In the genomic region with DNA sequence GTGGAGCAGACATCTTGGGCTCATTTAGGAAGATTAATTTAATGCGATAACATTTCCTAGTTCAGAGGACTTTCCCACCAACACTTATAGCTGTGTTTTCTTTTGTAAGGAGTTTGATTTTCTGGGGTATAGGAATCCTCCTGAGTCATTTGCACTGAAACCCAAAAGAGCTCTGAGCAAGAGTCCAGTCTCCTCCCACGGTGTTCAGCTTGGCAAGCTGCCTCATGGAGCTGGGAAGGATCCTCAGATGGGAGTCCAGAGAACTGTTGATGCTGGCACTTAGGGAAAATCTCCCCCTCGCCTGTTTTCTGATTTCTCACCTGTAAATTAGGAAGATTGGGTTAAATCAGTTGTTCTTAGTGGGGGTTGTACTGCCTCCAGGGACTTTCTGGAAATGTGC, we compare ENCODE assay signal across 15 cellular contexts.
"Had no signal": no experiment of that assay in that cellular context is flagged by ENCODE, and none has a peak within 500 bp of the region (broad histone marks: within the 10 kb centered on the region; RNA-seq: fewer than 3 reads in every experiment).

No MANE protein-coding gene starts in this region.

- H3K36me3 ChIP-seq: lower lobe of right lung, right lobe of liver, suprapubic skin, upper lobe of right lung, WERI-Rb-1 had no signal

- H3K9me3 ChIP-seq: right lobe of liver, suprapubic skin, upper lobe of right lung had no signal

- H3K27me3 ChIP-seq: right lobe of liver, suprapubic skin, upper lobe of right lung had no signal

- H3K27ac ChIP-seq: lower lobe of right lung, right lobe of liver, suprapubic skin, upper lobe of right lung, WERI-Rb-1 had no signal

- DNase-seq: activated CD4-positive, alpha-beta T cell treated with anti-CD3 and anti-CD28 coated beads for 36 hours; activated naive CD4-positive, alpha-beta T cell; central memory CD4-positive, alpha-beta T cell; cortex of kidney; effector memory CD4-positive, alpha-beta T cell; left cardiac atrium; lower lobe of right lung; naive thymus-derived CD4-positive, alpha-beta T cell; right lobe of liver; stimulated activated CD4-positive, alpha-beta T cell treated with anti-CD3 and anti-CD28 coated beads, Interleukin-12 subunit alpha, Interleukin-12 subunit beta, amount 100 ng/mL, for 4 hours; stimulated activated naive CD4-positive, alpha-beta T cell; T-cell; upper lobe of right lung; WERI-Rb-1 had no signal

- ATAC-seq: activated CD4-positive, alpha-beta T cell treated with anti-CD3 and anti-CD28 coated beads for 36 hours; lower lobe of right lung; naive thymus-derived CD4-positive, alpha-beta T cell; right lobe of liver; T-cell; upper lobe of right lung had no signal

- H3K4me1 ChIP-seq: lower lobe of right lung, right lobe of liver, suprapubic skin, upper lobe of right lung had no signal

- H3K4me3 ChIP-seq: lower lobe of right lung, right lobe of liver, suprapubic skin, upper lobe of right lung had no signal
